8 cellular contexts compared by ENCODE assay signal in the genomic region with DNA sequence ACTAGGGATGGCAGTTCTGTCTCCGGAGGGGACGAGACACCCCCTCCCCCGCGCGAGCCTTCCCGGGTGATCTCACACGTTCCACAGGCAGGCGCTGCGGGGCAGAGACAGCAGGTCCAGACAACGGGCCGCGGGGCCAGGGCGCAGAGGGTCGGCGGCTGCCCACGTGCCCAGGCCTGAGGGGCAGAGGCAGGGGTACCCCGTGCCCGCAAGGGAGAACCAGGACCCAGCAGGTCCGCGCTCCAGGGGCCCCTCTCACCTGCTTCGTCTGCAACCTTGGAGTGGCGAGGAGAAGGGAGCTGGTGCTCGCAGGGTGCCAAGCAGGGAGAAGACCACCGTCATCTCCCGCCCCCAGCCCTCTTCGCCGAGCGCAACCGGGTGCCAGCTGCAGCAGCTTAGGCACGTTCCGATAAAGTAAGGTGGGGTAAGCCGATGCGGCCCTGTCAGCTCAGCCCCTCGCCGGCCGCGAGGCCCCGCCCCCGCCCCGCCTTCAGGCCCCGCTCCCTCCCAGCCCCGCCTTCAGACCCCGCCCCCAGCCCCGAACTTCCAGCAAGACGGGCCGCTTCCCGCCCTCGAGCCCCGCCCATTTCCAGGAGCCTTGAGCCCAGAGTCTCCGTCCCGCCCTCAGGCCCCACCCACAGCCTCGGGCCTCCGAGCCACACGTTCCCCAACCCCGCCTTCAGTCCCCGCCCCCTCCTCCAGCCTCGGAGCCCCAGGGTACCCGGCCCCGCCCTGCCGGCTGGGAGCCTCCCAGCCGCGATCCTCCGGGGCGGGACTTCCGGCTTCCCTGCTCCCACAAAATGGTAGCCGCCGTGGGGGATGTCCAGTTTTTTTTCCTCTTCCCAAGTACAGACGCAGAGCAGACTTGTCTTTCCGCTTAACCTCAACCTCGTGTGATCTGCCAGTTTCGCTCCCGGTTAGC. TPM values are rescaled to one million over a fixed set of nuclear protein-coding genes. Genes with fewer than 3 reads are reported as not detected.
DNase-seq lines count a peak whose midpoint lies in the region; ATAC-seq and TF ChIP-seq lines count a peak whose summit lies in the region.

A gene with protein sequence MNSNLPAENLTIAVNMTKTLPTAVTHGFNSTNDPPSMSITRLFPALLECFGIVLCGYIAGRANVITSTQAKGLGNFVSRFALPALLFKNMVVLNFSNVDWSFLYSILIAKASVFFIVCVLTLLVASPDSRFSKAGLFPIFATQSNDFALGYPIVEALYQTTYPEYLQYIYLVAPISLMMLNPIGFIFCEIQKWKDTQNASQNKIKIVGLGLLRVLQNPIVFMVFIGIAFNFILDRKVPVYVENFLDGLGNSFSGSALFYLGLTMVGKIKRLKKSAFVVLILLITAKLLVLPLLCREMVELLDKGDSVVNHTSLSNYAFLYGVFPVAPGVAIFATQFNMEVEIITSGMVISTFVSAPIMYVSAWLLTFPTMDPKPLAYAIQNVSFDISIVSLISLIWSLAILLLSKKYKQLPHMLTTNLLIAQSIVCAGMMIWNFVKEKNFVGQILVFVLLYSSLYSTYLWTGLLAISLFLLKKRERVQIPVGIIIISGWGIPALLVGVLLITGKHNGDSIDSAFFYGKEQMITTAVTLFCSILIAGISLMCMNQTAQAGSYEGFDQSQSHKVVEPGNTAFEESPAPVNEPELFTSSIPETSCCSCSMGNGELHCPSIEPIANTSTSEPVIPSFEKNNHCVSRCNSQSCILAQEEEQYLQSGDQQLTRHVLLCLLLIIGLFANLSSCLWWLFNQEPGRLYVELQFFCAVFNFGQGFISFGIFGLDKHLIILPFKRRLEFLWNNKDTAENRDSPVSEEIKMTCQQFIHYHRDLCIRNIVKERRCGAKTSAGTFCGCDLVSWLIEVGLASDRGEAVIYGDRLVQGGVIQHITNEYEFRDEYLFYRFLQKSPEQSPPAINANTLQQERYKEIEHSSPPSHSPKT (minus strand): TSS at position 416 of the 922 bp plus-strand sequence. CDS start 5,073 bp downstream, outside the sequence.

- H3K27me3 Mint-ChIP-seq in immature natural killer cell (ENCODE audit: low read depth in 3 of 3) = peaks cover 2 to 4% (median 4%) of the 10 kb centered on the region in 3 donors

- H3K4me1 Mint-ChIP-seq in immature natural killer cell = peaks cover 48 to 67% of the 10 kb centered on the region in 2 donors

- H3K4me3 ChIP-seq in WI38 (ENCODE audit: low read depth, low read length) (peak within 1 kb of the TSS; percentile 84), cardiac fibroblast (replicated peaks in 1 of 2; ENCODE audit: low read depth in 2 of 2, low read length in 2 of 2) (peak within 1 kb of the TSS; percentile 85 to 86)

- no peak for TF ChIP-seq CTCF in WI38 (IDR thresholded peaks at IDR 0.05; ENCODE audit: low read depth, low read length)
- TF ChIP-seq CTCF in cardiac fibroblast (IDR thresholded peaks at IDR 0.05; ENCODE audit: low read depth, low read length) = peak; percentile 4

- ATAC-seq in GM18907 (IDR thresholded peaks at IDR 0.05; ENCODE audit: unreplicated experiment) (peak; percentile 74), HG03139 (IDR thresholded peaks at IDR 0.05; ENCODE audit: unreplicated experiment) (peak; percentile 89)

- peaks cover 1 to 8% (median 5%) of the 10 kb centered on the region in 3 donors for H3K36me3 Mint-ChIP-seq in immature natural killer cell

- DNase-seq in AG08395 (ENCODE audit: low spot score) = peak; percentile 99
- peak; percentile 98 for DNase-seq in NCI-H2227 treated with DMSO at 0.1 percent for 48 hours (lab: John Stamatoyannopoulos, UW)
- DNase-seq in cardiac fibroblast (ENCODE audit: low read depth in 2 of 2) = peak; percentile 98 to 99
- peak; percentile 67 to 77 (median 75) for DNase-seq in immature natural killer cell
- DNase-seq in smooth muscle cell of the brain vasculature (ENCODE audit: low read depth, low spot score) = peak; percentile 98

- no peaks in the 10 kb centered on the region for H3K9me3 Mint-ChIP-seq in immature natural killer cell

- H3K27ac Mint-ChIP-seq in immature natural killer cell = peak within 1 kb of the TSS; percentile 93 to 98 (median 96)

- H3K4me3 Mint-ChIP-seq in immature natural killer cell = peak within 1 kb of the TSS; percentile 88 to 99 (median 96)

RNA-seq across cellular contexts. Expression of the gene that starts here (rescaled TPM):
- 1 to 10 TPM; 2.7 to 5.9 (median 3.2) TPM for polyA plus RNA-seq in immature natural killer cell

Comparison
In these comparisons a context has a peak if more than half of its experiments do, and no peak if none do; other contexts are left out.
1. Peak in every context shown above with its lines: DNase-seq, ATAC-seq and H3K4me3 ChIP-seq.